ENCODE assay signal across 1 cellular context in the genomic region with DNA sequence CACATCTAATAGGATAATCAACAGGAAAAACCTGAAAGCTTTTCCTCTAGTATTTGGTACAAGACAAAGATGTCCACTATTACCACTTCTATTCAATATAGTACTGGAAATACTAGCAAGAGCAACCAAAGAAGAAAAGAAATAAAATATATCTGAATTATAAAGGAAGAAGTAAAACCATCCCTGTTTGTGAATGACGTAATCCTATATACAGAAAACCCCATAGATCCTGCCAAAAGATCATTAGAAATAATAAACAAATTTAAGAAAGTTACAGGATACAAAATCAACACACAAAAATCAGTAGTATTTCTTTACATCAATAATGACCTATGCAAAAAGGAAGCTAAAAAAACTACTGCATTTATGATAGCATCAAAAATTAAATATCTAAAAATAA.
TF ChIP-seq lines count a peak whose summit lies in the region.

No MANE protein-coding gene starts in this region.

TF ChIP-seq in GM12878, 131 proteins besides CTCF, POLR2A, EP300 and RAD21:
- TF ChIP-seq, protein P1, sequence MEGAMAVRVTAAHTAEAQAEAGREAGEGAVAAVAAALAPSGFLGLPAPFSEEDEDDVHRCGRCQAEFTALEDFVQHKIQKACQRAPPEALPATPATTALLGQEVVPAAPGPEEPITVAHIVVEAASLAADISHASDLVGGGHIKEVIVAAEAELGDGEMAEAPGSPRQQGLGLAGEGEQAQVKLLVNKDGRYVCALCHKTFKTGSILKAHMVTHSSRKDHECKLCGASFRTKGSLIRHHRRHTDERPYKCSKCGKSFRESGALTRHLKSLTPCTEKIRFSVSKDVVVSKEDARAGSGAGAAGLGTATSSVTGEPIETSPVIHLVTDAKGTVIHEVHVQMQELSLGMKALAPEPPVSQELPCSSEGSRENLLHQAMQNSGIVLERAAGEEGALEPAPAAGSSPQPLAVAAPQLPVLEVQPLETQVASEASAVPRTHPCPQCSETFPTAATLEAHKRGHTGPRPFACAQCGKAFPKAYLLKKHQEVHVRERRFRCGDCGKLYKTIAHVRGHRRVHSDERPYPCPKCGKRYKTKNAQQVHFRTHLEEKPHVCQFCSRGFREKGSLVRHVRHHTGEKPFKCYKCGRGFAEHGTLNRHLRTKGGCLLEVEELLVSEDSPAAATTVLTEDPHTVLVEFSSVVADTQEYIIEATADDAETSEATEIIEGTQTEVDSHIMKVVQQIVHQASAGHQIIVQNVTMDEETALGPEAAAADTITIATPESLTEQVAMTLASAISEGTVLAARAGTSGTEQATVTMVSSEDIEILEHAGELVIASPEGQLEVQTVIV (IDR thresholded peaks at IDR 0.05; ENCODE audit: borderline replicate concordance, partially characterized antibody) = no peak
- peak; percentile 64 for TF ChIP-seq ATF7 (IDR thresholded peaks at IDR 0.05; ENCODE audit: low read depth)
